ENCODE assay signal across 16 cellular contexts in genomic region chr3:62670351-62670750, GRCh38.
"Had no signal": no experiment of that assay in that cellular context is flagged by ENCODE, and none has a peak within 500 bp of the region (broad histone marks: within the 10 kb centered on the region; RNA-seq: fewer than 3 reads in every experiment).

No MANE protein-coding gene starts in this region.

- H3K4me3 ChIP-seq: ascending aorta, tibial artery, uterus had no signal

- H3K9me3 ChIP-seq: ascending aorta, tibial artery, uterus had no signal

- H3K36me3 ChIP-seq: ascending aorta, tibial artery, uterus had no signal

- H3K9me3 Mint-ChIP-seq: activated naive CD8-positive, alpha-beta T cell treated with anti-CD3 and anti-CD28 coated beads, Interleukin-2, amount 50 U/mL, for 24 hours; activated T-helper 17 cell treated with anti-CD3 and anti-CD28 coated beads, Interleukin-2, amount 50 U/mL, for 72 hours; stimulated activated memory B cell treated with anti-CD40 and anti-IgM and Interleukin-4, amounts not matched to agents 10 μg/mL and 1 μg/mL and 100 μg/mL, for 72 hours had no signal

- H3K36me3 Mint-ChIP-seq: naive B cell; stimulated activated memory B cell treated with anti-CD40 and anti-IgM and Interleukin-4, amounts not matched to agents 10 μg/mL and 1 μg/mL and 100 μg/mL, for 72 hours had no signal

- ATAC-seq: activated naive CD8-positive, alpha-beta T cell treated with anti-CD3 and anti-CD28 coated beads, Interleukin-2, amount 50 U/mL, for 24 hours; activated T-helper 17 cell treated with anti-CD3 and anti-CD28 coated beads, Interleukin-2, amount 50 U/mL, for 72 hours; effector memory CD8-positive, alpha-beta T cell; left lobe of liver; stimulated activated memory B cell treated with anti-CD40 and anti-IgM and Interleukin-4, amounts not matched to agents 10 μg/mL and 1 μg/mL and 100 μg/mL, for 72 hours had no signal

- H3K4me1 Mint-ChIP-seq: activated naive CD8-positive, alpha-beta T cell treated with anti-CD3 and anti-CD28 coated beads, Interleukin-2, amount 50 U/mL, for 24 hours; activated T-helper 17 cell treated with anti-CD3 and anti-CD28 coated beads, Interleukin-2, amount 50 U/mL, for 72 hours; naive B cell; stimulated activated memory B cell treated with anti-CD40 and anti-IgM and Interleukin-4, amounts not matched to agents 10 μg/mL and 1 μg/mL and 100 μg/mL, for 72 hours had no signal

- H3K27ac Mint-ChIP-seq: activated naive CD8-positive, alpha-beta T cell treated with anti-CD3 and anti-CD28 coated beads, Interleukin-2, amount 50 U/mL, for 24 hours; activated T-helper 17 cell treated with anti-CD3 and anti-CD28 coated beads, Interleukin-2, amount 50 U/mL, for 72 hours; effector memory CD8-positive, alpha-beta T cell; naive B cell; stimulated activated memory B cell treated with anti-CD40 and anti-IgM and Interleukin-4, amounts not matched to agents 10 μg/mL and 1 μg/mL and 100 μg/mL, for 72 hours had no signal

- H3K4me3 Mint-ChIP-seq: activated naive CD8-positive, alpha-beta T cell treated with anti-CD3 and anti-CD28 coated beads, Interleukin-2, amount 50 U/mL, for 24 hours; activated T-helper 17 cell treated with anti-CD3 and anti-CD28 coated beads, Interleukin-2, amount 50 U/mL, for 72 hours; effector memory CD8-positive, alpha-beta T cell; naive B cell; stimulated activated memory B cell treated with anti-CD40 and anti-IgM and Interleukin-4, amounts not matched to agents 10 μg/mL and 1 μg/mL and 100 μg/mL, for 72 hours had no signal

- H3K27me3 ChIP-seq: ascending aorta, uterus had no signal

- H3K27me3 Mint-ChIP-seq: effector memory CD8-positive, alpha-beta T cell had no signal

- DNase-seq: activated CD4-positive, alpha-beta T cell treated with anti-CD3 and anti-CD28 coated beads, Interleukin-2, amount 50 U/mL, for 1 hour; activated naive CD4-positive, alpha-beta T cell treated with Interleukin-2 at 50 U/mL for 16 hours; activated naive CD8-positive, alpha-beta T cell treated with anti-CD3 and anti-CD28 coated beads, Interleukin-2, amount 50 U/mL, for 24 hours; dermis blood vessel endothelial cell; effector memory CD8-positive, alpha-beta T cell; mammary epithelial cell; naive B cell; stimulated activated CD4-positive, alpha-beta T cell treated with anti-CD3 and anti-CD28 coated beads, Interleukin-2, amount 100 ng/mL, for 48 hours; tibial artery; uterus had no signal

- H3K27ac ChIP-seq: ascending aorta, epithelial cell of prostate, parathyroid adenoma, tibial artery, uterus had no signal
